ENCODE assay signal across 32 cellular contexts in the genomic region with DNA sequence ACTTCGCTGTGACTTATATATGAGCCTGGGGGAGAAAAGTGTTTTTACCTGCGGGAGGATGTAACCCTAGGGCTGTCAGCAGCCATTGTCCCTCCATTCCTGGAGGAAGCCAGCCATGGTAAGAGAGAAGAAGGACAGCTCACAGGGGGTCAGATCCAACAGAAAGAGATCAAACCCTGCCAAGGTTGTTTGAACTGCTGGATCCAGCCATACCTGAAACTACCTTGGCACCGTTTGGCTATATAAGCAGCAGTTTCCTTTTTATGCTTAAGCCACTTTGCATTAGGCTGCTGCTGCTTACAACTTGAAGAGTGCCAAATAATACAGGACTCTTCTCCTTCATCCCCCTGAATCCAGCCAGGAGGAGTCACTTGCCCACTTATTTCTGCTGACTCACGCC.
"Had no signal": no experiment of that assay in that cellular context is flagged by ENCODE, and none has a peak within 500 bp of the region (broad histone marks: within the 10 kb centered on the region; RNA-seq: fewer than 3 reads in every experiment).

No MANE protein-coding gene starts in this region.

- FAIRE-seq: endometrium, endothelial cell of umbilical vein had no signal

- H3K27ac ChIP-seq: adrenal gland, body of pancreas, cardiac muscle cell, colonic mucosa, epithelial cell of prostate, esophagus squamous epithelium, gastroesophageal sphincter, heart right ventricle had no signal

- H3K9me3 ChIP-seq: adrenal gland, body of pancreas, colonic mucosa, esophagus squamous epithelium, gastroesophageal sphincter, heart right ventricle had no signal

- H3K27me3 ChIP-seq: adrenal gland, body of pancreas, cardiac muscle cell, colonic mucosa had no signal

- DNase-seq: activated CD4-positive, alpha-beta memory T cell treated with anti-CD3 and anti-CD28 coated beads for 36 hours; activated CD4-positive, alpha-beta T cell treated with anti-CD3 and anti-CD28 coated beads for 36 hours; activated CD4-positive, alpha-beta T cell treated with anti-CD3 and anti-CD28 coated beads, Interleukin-2, amount 10 ng/mL, durations not matched to agents 24 days and 14 days; activated CD4-positive, CD25-positive, alpha-beta regulatory T cell; activated CD4-positive, CD25-positive, alpha-beta regulatory T cell treated with anti-CD3 and anti-CD28 coated beads, Interleukin-2, amount 50 U/mL, for 72 hours; activated CD8-positive, alpha-beta memory T cell treated with anti-CD3 and anti-CD28 coated beads, Interleukin-2, amount 10 ng/mL, durations not matched to agents 7 days and 5 days; activated CD8-positive, alpha-beta memory T cell treated with anti-CD3 and anti-CD28 coated beads, Interleukin-2, amount 50 U/mL, for 4 hours; activated CD8-positive, alpha-beta T cell treated with anti-CD3 and anti-CD28 coated beads, Interleukin-2, amount 10 ng/mL, durations not matched to agents 7 days and 5 days; activated effector memory CD4-positive, alpha-beta T cell treated with anti-CD3 and anti-CD28 coated beads, Interleukin-2, amount 50 U/mL, for 16 hours; activated naive CD4-positive, alpha-beta T cell treated with anti-CD3 and anti-CD28 coated beads for 36 hours; activated naive CD8-positive, alpha-beta T cell treated with anti-CD3 and anti-CD28 coated beads for 36 hours; activated naive CD8-positive, alpha-beta T cell treated with anti-CD3 and anti-CD28 coated beads, Interleukin-2, amount 50 U/mL, for 24 hours; activated T-cell treated with anti-CD3 and anti-CD28 coated beads, Interleukin-2, amount 50 U/mL, for 1 hour; activated T-cell treated with anti-CD3 and anti-CD28 coated beads, Interleukin-2, amount 50 U/mL, for 48 hours; adrenal gland; amygdala; aorta; body of pancreas; central memory CD4-positive, alpha-beta T cell; cerebellar nuclear complex; colonic mucosa; effector CD8-positive, alpha-beta T cell; esophagus squamous epithelium; foreskin melanocyte; heart right ventricle; T-helper 17 cell; T1000 had no signal

- H3K4me3 ChIP-seq: adrenal gland, body of pancreas, cardiac muscle cell, colonic mucosa, esophagus squamous epithelium, gastroesophageal sphincter, heart right ventricle had no signal

- ATAC-seq: activated CD4-positive, alpha-beta T cell treated with anti-CD3 and anti-CD28 coated beads for 36 hours; activated CD8-positive, alpha-beta memory T cell treated with anti-CD3 and anti-CD28 coated beads, Interleukin-2, amount 10 ng/mL, durations not matched to agents 7 days and 5 days; activated CD8-positive, alpha-beta T cell treated with anti-CD3 and anti-CD28 coated beads, Interleukin-2, amount 10 ng/mL, durations not matched to agents 7 days and 5 days; activated naive CD8-positive, alpha-beta T cell treated with anti-CD3 and anti-CD28 coated beads, Interleukin-2, amount 50 U/mL, for 24 hours; body of pancreas; gastroesophageal sphincter; heart right ventricle; T-helper 17 cell had no signal

- H3K36me3 ChIP-seq: adrenal gland, cardiac muscle cell, colonic mucosa, esophagus squamous epithelium, gastroesophageal sphincter, heart right ventricle had no signal

- H3K4me1 ChIP-seq: adrenal gland, body of pancreas, colonic mucosa, esophagus squamous epithelium, gastroesophageal sphincter had no signal
